Comparison of ENCODE assay signal across 8 cellular contexts in genomic region chr11:125887373-125888324, GRCh38. TPM values are rescaled to one million over a fixed set of nuclear protein-coding genes. Genes with fewer than 3 reads are reported as not detected.
DNase-seq lines count a peak whose midpoint lies in the region; ATAC-seq and TF ChIP-seq lines count a peak whose summit lies in the region.

Gene HYLS1, plus strand, starts transcription at chr11:125887668. Its CDS starts 11,701 bp downstream, at chr11:125899369.

- peak; percentile 84 for TF ChIP-seq POLR2A in GM19193 (IDR thresholded peaks at IDR 0.05; ENCODE audit: extremely low read depth, insufficient read depth, insufficient read length)

- TF ChIP-seq CTCF in BJ (IDR thresholded peaks at IDR 0.05; ENCODE audit: insufficient read depth, low read depth, low read length), result peak; percentile 52

- H3K36me3 Mint-ChIP-seq in activated CD4-positive, alpha-beta T cell treated with anti-CD3 and anti-CD28 coated beads, Interleukin-2, amount 10 ng/mL, durations not matched to agents 7 days and 5 days (ENCODE audit: low read depth), result peaks cover 23% of the 10 kb centered on the region

- H3K27me3 Mint-ChIP-seq in activated CD4-positive, alpha-beta T cell treated with anti-CD3 and anti-CD28 coated beads, Interleukin-2, amount 10 ng/mL, durations not matched to agents 7 days and 5 days, result peaks cover 2% of the 10 kb centered on the region

- CTCF ChIA-PET in BJ (lab: Yijun Ruan, JAX), result interaction anchor here (0.6 to 2.0 kb wide), 3 partner anchors 9 to 55 kb away, joined by 3 to 8 read pairs (median 4); no protein-coding TSS in a partner anchor
- CTCF ChIA-PET in activated CD4-positive, alpha-beta T cell treated with anti-CD3 and anti-CD28 coated beads, Interleukin-2, amount 10 ng/mL, durations not matched to agents 7 days and 5 days (lab: Charles Lee), result interaction anchor here (0.8 to 1.9 kb wide), 6 partner anchors 9 to 318 kb away, joined by 3 to 9 read pairs (median 7); partner anchors contain the start of genes CHEK1, EI24 and PUS3

- peaks cover 42% of the 10 kb centered on the region for H3K4me1 Mint-ChIP-seq in activated CD4-positive, alpha-beta T cell treated with anti-CD3 and anti-CD28 coated beads, Interleukin-2, amount 10 ng/mL, durations not matched to agents 7 days and 5 days

- peak; percentile 88 for ATAC-seq in HG03432 (IDR thresholded peaks at IDR 0.05; ENCODE audit: unreplicated experiment)

- H3K9me3 Mint-ChIP-seq in activated CD4-positive, alpha-beta T cell treated with anti-CD3 and anti-CD28 coated beads, Interleukin-2, amount 10 ng/mL, durations not matched to agents 7 days and 5 days, result no peaks in the 10 kb centered on the region

- no peaks in the 10 kb centered on the region for H3K36me3 ChIP-seq in BJ (ENCODE audit: control insufficient read depth, insufficient read depth, low read length)

- POLR2A ChIA-PET in BJ (lab: Charles Lee), result interaction anchor here (0.7 to 1.3 kb wide), 2 partner anchors 8 to 399 kb away, joined by 4 to 5 read pairs; no protein-coding TSS in a partner anchor
- POLR2A ChIA-PET in activated CD4-positive, alpha-beta T cell treated with anti-CD3 and anti-CD28 coated beads, Interleukin-2, amount 10 ng/mL, durations not matched to agents 7 days and 5 days (lab: Charles Lee), result interaction anchor here (1.0 to 2.1 kb wide), 7 partner anchors 9 to 431 kb away, joined by 3 to 9 read pairs (median 7); partner anchors contain the start of genes EI24 and PUS3

- H3K27me3 ChIP-seq in BJ (ENCODE audit: control insufficient read depth, insufficient read depth, low read length), result no peaks in the 10 kb centered on the region

- DNase-seq in BJ (ENCODE audit: low read depth) (peak; percentile 84), NCI-H510A (lab: John Stamatoyannopoulos, UW) (peak; percentile 53), dedifferentiated amniotic fluid mesenchymal stem cell (ENCODE audit: extremely low spot score) (peak; percentile 91), left kidney (ENCODE audit: low read depth, low spot score) (peak; percentile 97)
- peak; percentile 97 for DNase-seq in activated CD4-positive, alpha-beta T cell treated with anti-CD3 and anti-CD28 coated beads, Interleukin-2, amount 10 ng/mL, durations not matched to agents 7 days and 5 days
- peak; percentile 96 to 98 for DNase-seq in stimulated activated CD4-positive, alpha-beta T cell treated with anti-CD3 and anti-CD28 coated beads, Interleukin-2, amount 100 ng/mL, for 24 hours

- peak within 1 kb of the TSS; percentile 62 for H3K4me3 ChIP-seq in BJ (ENCODE audit: low read depth, low read length)

- H3K27ac Mint-ChIP-seq in activated CD4-positive, alpha-beta T cell treated with anti-CD3 and anti-CD28 coated beads, Interleukin-2, amount 10 ng/mL, durations not matched to agents 7 days and 5 days, result peak within 1 kb of the TSS; percentile 96

- H3K4me3 Mint-ChIP-seq in activated CD4-positive, alpha-beta T cell treated with anti-CD3 and anti-CD28 coated beads, Interleukin-2, amount 10 ng/mL, durations not matched to agents 7 days and 5 days, result peak within 1 kb of the TSS; percentile 80

RNA-seq across cellular contexts. Expression of gene HYLS1, which starts in this region (rescaled TPM):
- polyA plus RNA-seq in BJ (2011; rRNA removed), result 4.3 and 8.4 TPM in 2 replicates
- 3.1 and 3.4 TPM in 2 replicates for polyA minus RNA-seq in BJ (2011; rRNA and poly(A)+ RNA removed)
- 10 to 100 TPM; 17.4 to 21.2 TPM for total RNA-seq in activated CD4-positive, alpha-beta T cell treated with anti-CD3 and anti-CD28 coated beads, Interleukin-2, amount 10 ng/mL, durations not matched to agents 7 days and 5 days

Comparison
In these comparisons a context has a peak if more than half of its experiments do, and no peak if none do; other contexts are left out.
1. Peak in every context shown above with its lines: DNase-seq, ATAC-seq and H3K4me3 ChIP-seq.